Comparison of ENCODE assay signal across 8 cellular contexts in genomic region chr13:52010890-52011689, GRCh38. TPM values are rescaled to one million over a fixed set of nuclear protein-coding genes. Genes with fewer than 3 reads are reported as not detected.
A peak's percentile ranks its signal among the peaks of the same experiment; 100 is the strongest.
DNase-seq lines count a peak whose midpoint lies in the region; ATAC-seq, FAIRE-seq and TF ChIP-seq lines count a peak whose summit lies in the region.

ATP7B (minus strand) TSS chr13:52011450; CDS start chr13:52011337, 113 bp downstream.

- DNase-seq in CD1c-positive myeloid dendritic cell (ENCODE audit: extremely low spot score), result peak; percentile 8
- no peak for DNase-seq in PC-3
- peak in 1 of 2 donors; percentile 66 for DNase-seq in ascending aorta (ENCODE audit: low spot score in 2 of 2)
- DNase-seq in small intestine, result peak; percentile 59
- DNase-seq in NCI-H1436 (lab: John Stamatoyannopoulos, UW), result no peak

- TSS peak; percentile 30 for BruUV-seq in PC-3 (replicated peaks; lab: Mats Ljungman, UMichigan)

- WGBS in small intestine, 3 donors, result 2 to 3% (median 2%) methylated on average over 43 to 49 of the region's 49 CpGs

- CTCF ChIA-PET in PC-3 (lab: Charles Lee), result no interaction called here

- H3K9me2 ChIP-seq in PC-3 (replicated peaks; ENCODE audit: low read length), result no peaks in the 10 kb centered on the region

- peak within 1 kb of the TSS; percentile 93 for H3K4me2 ChIP-seq in PC-3 (ENCODE audit: low read length)

- peak within 1 kb of the TSS; percentile 91 for H3K9ac ChIP-seq in PC-3 (ENCODE audit: low read length)
- peak within 1 kb of the TSS; percentile 87 for H3K9ac ChIP-seq in iPS-15b (ENCODE audit: low read depth, low read length)

- TF ChIP-seq CTCF in PC-3 (conservative IDR thresholded peaks at IDR 0.05; ENCODE audit: low read depth, low read length) (no peak), ascending aorta (IDR thresholded peaks at IDR 0.05) (peak in 1 of 3 experiments; percentile 24)

- H3K27me3 ChIP-seq in PC-3 (ENCODE audit: low read length) (no peaks in the 10 kb centered on the region), ascending aorta (no peaks in the 10 kb centered on the region), iPS-15b (ENCODE audit: control insufficient read depth, insufficient read depth, low read length) (peaks cover 21% of the 10 kb centered on the region), small intestine (ENCODE audit: control insufficient read depth in 2 of 2, insufficient read depth in 2 of 2, low read length in 2 of 2) (no peaks in the 10 kb centered on the region)

- no peak for FAIRE-seq in small intestine (lab: Jason Lieb, UNC)

- H4K20me1 ChIP-seq in PC-3 (ENCODE audit: low read length), result no peaks in the 10 kb centered on the region

- intact Hi-C loops in PC-3 (cut with micrococcal nuclease) (loop anchor here (5.0 kb wide), 1 partner anchor 181 kb away; no protein-coding TSS in a partner anchor), ascending aorta (cut with DNase I) (loop anchor here (5.0 kb wide), 3 partner anchors 181 to 559 kb away; partner anchors contain the start of genes DHRS12 and INTS6)

- no peak within 1 kb of the TSS for H3K27ac ChIP-seq in PC-3 (ENCODE audit: low read length)
- H3K27ac ChIP-seq in ascending aorta, result peak within 1 kb of the TSS; percentile 65 to 70
- peak within 1 kb of the TSS; percentile 80 to 86 for H3K27ac ChIP-seq in small intestine (ENCODE audit: low read depth in 1 of 2, low read length in 1 of 2)

- POLR2A ChIA-PET in PC-3 (lab: Charles Lee; ENCODE audit: unreplicated experiment), result no interaction called here

- H3K36me3 ChIP-seq in PC-3 (ENCODE audit: low read depth, low read length) (no peaks in the 10 kb centered on the region), ascending aorta (no peaks in the 10 kb centered on the region), iPS-15b (ENCODE audit: control insufficient read depth, insufficient read depth, low read length) (no peaks in the 10 kb centered on the region), small intestine (ENCODE audit: control insufficient read depth in 2 of 2, insufficient read depth in 2 of 2, low read length in 2 of 2) (peaks cover 0 to under 1% of the 10 kb centered on the region in 2 donors)

- H3K4me3 ChIP-seq in PC-3 (ENCODE audit: low read length), result peak within 1 kb of the TSS; percentile 90
- peak within 1 kb of the TSS; percentile 73 to 75 for H3K4me3 ChIP-seq in ascending aorta
- H3K4me3 ChIP-seq in iPS-15b (ENCODE audit: low read depth, low read length), result peak within 1 kb of the TSS; percentile 95
- peak within 1 kb of the TSS; percentile 82 to 88 for H3K4me3 ChIP-seq in small intestine (ENCODE audit: low read depth in 1 of 2, low read length in 2 of 2)

- peak within 1 kb of the TSS; percentile 98 for H2AFZ ChIP-seq in PC-3 (ENCODE audit: low read length)

- H3F3A ChIP-seq in PC-3 (ENCODE audit: low read length, unreplicated experiment), result no peaks in the 10 kb centered on the region

- peak; percentile 8 for ATAC-seq in GM21737 (IDR thresholded peaks at IDR 0.05; ENCODE audit: unreplicated experiment)
- peak; percentile 25 for ATAC-seq in PC-3
- no peak for ATAC-seq in GM19324 (IDR thresholded peaks at IDR 0.05; ENCODE audit: low FRiP score, unreplicated experiment)

- peaks cover 7% of the 10 kb centered on the region for H3K4me1 ChIP-seq in PC-3 (ENCODE audit: insufficient read depth, low read length)
- peaks cover 0 to 9% of the 10 kb centered on the region in 2 donors for H3K4me1 ChIP-seq in ascending aorta
- H3K4me1 ChIP-seq in iPS-15b (ENCODE audit: control insufficient read depth, insufficient read depth, low read length), result peaks cover 2% of the 10 kb centered on the region
- H3K4me1 ChIP-seq in small intestine (ENCODE audit: control insufficient read depth in 2 of 2, insufficient read depth in 1 of 2, low read depth in 1 of 2, low read length in 1 of 2), result no peaks in the 10 kb centered on the region

- H3K9me3 ChIP-seq in PC-3 (ENCODE audit: low read length), result no peaks in the 10 kb centered on the region
- H3K9me3 ChIP-seq in ascending aorta, result no peaks in the 10 kb centered on the region
- no peaks in the 10 kb centered on the region for H3K9me3 ChIP-seq in iPS-15b (ENCODE audit: control insufficient read depth, insufficient read depth, low read length)
- H3K9me3 ChIP-seq in small intestine (ENCODE audit: control insufficient read depth, low read depth), result no peaks in the 10 kb centered on the region

- H3K79me2 ChIP-seq in PC-3 (ENCODE audit: low read length), result peaks cover 35% of the 10 kb centered on the region

RNA-seq across cellular contexts. Expression of gene ATP7B, which starts in this region (rescaled TPM):
- total RNA-seq in PC-3 (2014; rRNA removed) (4.4 and 5.2 TPM in 2 replicates), ascending aorta (37.7 TPM)
- 10 to 100 TPM in 2 of 3 donors, 1 to 10 TPM in 1; 8.1 to 16.1 (median 10.8) TPM for polyA plus RNA-seq in small intestine

Comparison
In these comparisons a context has a peak if more than half of its experiments do, and no peak if none do; other contexts are left out.
1. DNase-seq: peak in CD1c-positive myeloid dendritic cell (single experiment) and small intestine (single experiment); none in PC-3 (single experiment) and NCI-H1436 (single experiment).
2. Peak in every context shown above with its lines, with median percentiles within 50 percentile points of each other: H3K4me3 ChIP-seq.